Comparison of ENCODE assay signal across 8 cellular contexts in the genomic region with DNA sequence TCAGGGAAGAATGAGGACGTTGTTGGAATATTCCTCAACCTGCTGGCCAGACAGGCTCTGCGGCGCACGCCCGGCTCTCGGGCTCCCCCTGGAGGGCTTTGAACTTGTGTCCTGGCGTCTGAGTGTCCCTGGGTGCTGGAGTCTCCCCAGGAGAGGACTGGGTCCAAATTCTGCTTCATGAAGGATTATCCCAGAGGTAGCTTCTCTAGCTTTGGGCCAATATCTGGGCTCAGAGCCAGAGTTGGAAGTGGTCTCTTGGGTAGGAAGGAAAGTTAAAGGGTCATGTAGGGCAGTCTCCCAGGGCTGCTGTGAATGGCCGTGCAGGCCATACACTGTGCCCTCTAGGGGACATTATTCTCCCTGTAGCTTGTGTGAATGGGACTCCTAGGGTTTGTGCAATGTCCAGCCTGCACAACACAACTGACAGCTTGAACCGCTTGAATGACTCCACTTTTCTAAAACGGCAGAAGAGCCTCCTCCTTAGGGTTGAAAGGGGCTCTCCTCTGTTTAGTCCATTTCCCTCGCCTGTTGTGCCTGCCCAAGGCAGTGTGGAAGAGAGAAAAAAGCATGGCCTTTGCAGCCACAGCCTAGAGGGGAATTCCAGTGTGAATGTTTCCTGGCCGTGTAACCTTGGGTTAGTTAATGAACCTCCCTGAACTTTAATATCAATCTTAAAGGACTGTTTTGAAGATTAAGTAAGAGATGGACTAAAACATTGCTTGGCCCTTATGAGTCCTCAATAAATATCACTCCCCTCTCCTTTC.
DNase-seq lines count a peak whose midpoint lies in the region; ATAC-seq, FAIRE-seq and TF ChIP-seq lines count a peak whose summit lies in the region.

No MANE protein-coding gene starts in this region.

- CTCF ChIA-PET in activated CD8-positive, alpha-beta T cell treated with anti-CD3 and anti-CD28 coated beads, Interleukin-2, amount 10 ng/mL, durations not matched to agents 7 days and 5 days (lab: Charles Lee) = interaction anchor here (0.7 to 2.1 kb wide), 4 partner anchors 11 to 59 kb away, joined by 3 to 5 read pairs (median 3); no protein-coding TSS in a partner anchor
- CTCF ChIA-PET in endothelial cell of umbilical vein (lab: Charles Lee) = interaction anchor here (0.6 to 1.3 kb wide), 10 partner anchors 9 to 574 kb away, joined by 3 to 5 read pairs (median 3); no protein-coding TSS in a partner anchor

- no peaks in the 10 kb centered on the region for H3K36me3 ChIP-seq in endothelial cell of umbilical vein (ENCODE audit: control insufficient read depth in 2 of 2, extremely low read depth in 1 of 2, insufficient read depth in 2 of 2, low read length in 2 of 2)
- H3K36me3 ChIP-seq in mesendoderm (ENCODE audit: control insufficient read depth, insufficient read depth, low read length) = no peaks in the 10 kb centered on the region

- no peaks in the 10 kb centered on the region for H3K79me2 ChIP-seq in endothelial cell of umbilical vein (ENCODE audit: control insufficient read depth, insufficient read depth, low read length)
- H3K79me2 ChIP-seq in mesendoderm (ENCODE audit: control insufficient read depth, insufficient read depth, low read length) = no peaks in the 10 kb centered on the region

- no peak overlapping the region for H3K18ac ChIP-seq in mesendoderm (ENCODE audit: low read length)

- no peak overlapping the region for H3K4me3 Mint-ChIP-seq in activated CD8-positive, alpha-beta T cell treated with anti-CD3 and anti-CD28 coated beads, Interleukin-2, amount 10 ng/mL, durations not matched to agents 7 days and 5 days
- no peak overlapping the region for H3K4me3 Mint-ChIP-seq in stimulated activated effector memory CD8-positive, alpha-beta T cell treated with anti-CD3 and anti-CD28 coated beads, Interleukin-12 subunit alpha, Interleukin-12 subunit beta, amount 100 ng/mL, for 72 hours

- H4K20me1 ChIP-seq in endothelial cell of umbilical vein (replicated peaks; ENCODE audit: control insufficient read depth, extremely low read depth, insufficient read depth, low read length) = no peaks in the 10 kb centered on the region

- no peak for TF ChIP-seq POLR2A in endothelial cell of umbilical vein (IDR thresholded peaks at IDR 0.05; ENCODE audit: low read depth, low read length)

- H3K4me1 Mint-ChIP-seq in activated CD8-positive, alpha-beta T cell treated with anti-CD3 and anti-CD28 coated beads, Interleukin-2, amount 10 ng/mL, durations not matched to agents 7 days and 5 days (ENCODE audit: low read depth) = no peaks in the 10 kb centered on the region
- peaks cover 7% of the 10 kb centered on the region for H3K4me1 Mint-ChIP-seq in stimulated activated effector memory CD8-positive, alpha-beta T cell treated with anti-CD3 and anti-CD28 coated beads, Interleukin-12 subunit alpha, Interleukin-12 subunit beta, amount 100 ng/mL, for 72 hours

- H3K27me3 Mint-ChIP-seq in activated CD8-positive, alpha-beta T cell treated with anti-CD3 and anti-CD28 coated beads, Interleukin-2, amount 10 ng/mL, durations not matched to agents 7 days and 5 days (ENCODE audit: low read depth) = peaks cover 2% of the 10 kb centered on the region

- no peaks in the 10 kb centered on the region for H3K9me3 ChIP-seq in endothelial cell of umbilical vein (replicated peaks; ENCODE audit: control insufficient read depth, insufficient read depth, low read length)

- H3K4ac ChIP-seq in mesendoderm (ENCODE audit: low read depth, low read length) = no peak overlapping the region

- H3K56ac ChIP-seq in mesendoderm (ENCODE audit: low read length) = no peak overlapping the region

- FAIRE-seq in endothelial cell of umbilical vein (lab: Jason Lieb, UNC) = peak; percentile 62

- ATAC-seq in HG03159 (IDR thresholded peaks at IDR 0.05; ENCODE audit: unreplicated experiment) (peak; percentile 58), GM18861 (IDR thresholded peaks at IDR 0.05; ENCODE audit: unreplicated experiment) (no peak)
- ATAC-seq in activated CD8-positive, alpha-beta T cell treated with anti-CD3 and anti-CD28 coated beads, Interleukin-2, amount 10 ng/mL, durations not matched to agents 7 days and 5 days = peak; percentile 77
- ATAC-seq in stimulated activated effector memory CD8-positive, alpha-beta T cell treated with anti-CD3 and anti-CD28 coated beads, Interleukin-12 subunit alpha, Interleukin-12 subunit beta, amount 100 ng/mL, for 72 hours = peak; percentile 72

- no peak overlapping the region for H4K5ac ChIP-seq in mesendoderm (ENCODE audit: low read length)

- H3K27ac Mint-ChIP-seq in activated CD8-positive, alpha-beta T cell treated with anti-CD3 and anti-CD28 coated beads, Interleukin-2, amount 10 ng/mL, durations not matched to agents 7 days and 5 days = no peak overlapping the region
- H3K27ac Mint-ChIP-seq in stimulated activated effector memory CD8-positive, alpha-beta T cell treated with anti-CD3 and anti-CD28 coated beads, Interleukin-12 subunit alpha, Interleukin-12 subunit beta, amount 100 ng/mL, for 72 hours = no peak overlapping the region

- H2AK5ac ChIP-seq in mesendoderm (ENCODE audit: low read length) = no peak overlapping the region

- no peaks in the 10 kb centered on the region for H3K9me3 Mint-ChIP-seq in activated CD8-positive, alpha-beta T cell treated with anti-CD3 and anti-CD28 coated beads, Interleukin-2, amount 10 ng/mL, durations not matched to agents 7 days and 5 days (ENCODE audit: insufficient read depth)
- H3K9me3 Mint-ChIP-seq in stimulated activated effector memory CD8-positive, alpha-beta T cell treated with anti-CD3 and anti-CD28 coated beads, Interleukin-12 subunit alpha, Interleukin-12 subunit beta, amount 100 ng/mL, for 72 hours = no peaks in the 10 kb centered on the region

- H2BK120ac ChIP-seq in mesendoderm (ENCODE audit: low read depth, low read length) = no peak overlapping the region

- no peak overlapping the region for H4K8ac ChIP-seq in mesendoderm (ENCODE audit: low read depth, low read length)

- no peaks in the 10 kb centered on the region for H3K36me3 Mint-ChIP-seq in activated CD8-positive, alpha-beta T cell treated with anti-CD3 and anti-CD28 coated beads, Interleukin-2, amount 10 ng/mL, durations not matched to agents 7 days and 5 days (ENCODE audit: low read depth)
- H3K36me3 Mint-ChIP-seq in stimulated activated effector memory CD8-positive, alpha-beta T cell treated with anti-CD3 and anti-CD28 coated beads, Interleukin-12 subunit alpha, Interleukin-12 subunit beta, amount 100 ng/mL, for 72 hours = no peaks in the 10 kb centered on the region

- peak; percentile 88 to 90 for TF ChIP-seq CTCF in endothelial cell of umbilical vein (IDR thresholded peaks at IDR 0.05; ENCODE audit: extremely low read depth in 1 of 2, insufficient read depth in 1 of 2, low read depth in 1 of 2, low read length in 2 of 2)

- dilution Hi-C loops in endothelial cell of umbilical vein (cut with MboI; ENCODE audit: extremely low pct_ligation_motif_present, low sequenced_read_pairs) = no loop called here

- no peak overlapping the region for H2BK15ac ChIP-seq in mesendoderm (replicated peaks; ENCODE audit: low read depth)

- POLR2A ChIA-PET in activated CD8-positive, alpha-beta T cell treated with anti-CD3 and anti-CD28 coated beads, Interleukin-2, amount 10 ng/mL, durations not matched to agents 7 days and 5 days (lab: Charles Lee) = no interaction called here
- POLR2A ChIA-PET in endothelial cell of umbilical vein (lab: Charles Lee) = no interaction called here

- intact Hi-C loops in endothelial cell of umbilical vein (cut with micrococcal nuclease) = loop anchor here (1.0 kb wide), 1 partner anchor 53 kb away; no protein-coding TSS in a partner anchor

- no peak overlapping the region for H3K9ac ChIP-seq in endothelial cell of umbilical vein (replicated peaks; ENCODE audit: extremely low read depth, insufficient read depth, low read length)
- no peak overlapping the region for H3K9ac ChIP-seq in mesendoderm (ENCODE audit: low read length)

- no peak overlapping the region for H2BK5ac ChIP-seq in mesendoderm (ENCODE audit: low read length)

- WGBS in mesendoderm (ENCODE audit: extremely low coverage, insufficient coverage, low lambda C conversion rate) = no CpG with 5 or more reads among the region's 12 CpGs

- peaks cover 0 to 2% of the 10 kb centered on the region in 2 experiments for H3K27me3 ChIP-seq in endothelial cell of umbilical vein (ENCODE audit: control insufficient read depth in 2 of 2, insufficient read depth in 2 of 2, low read length in 2 of 2)
- H3K27me3 ChIP-seq in mesendoderm (ENCODE audit: insufficient read depth, low read length, poor library complexity) = no peaks in the 10 kb centered on the region

- H3K4me2 ChIP-seq in endothelial cell of umbilical vein (ENCODE audit: insufficient read depth, low read length) (no peak overlapping the region), mesendoderm (ENCODE audit: low read length) (no peak overlapping the region)

- no peaks in the 10 kb centered on the region for H3K9me1 ChIP-seq in endothelial cell of umbilical vein (replicated peaks; ENCODE audit: control insufficient read depth, extremely low read depth, insufficient read depth, low read length)

- H3K27ac ChIP-seq in endothelial cell of umbilical vein (ENCODE audit: insufficient read depth, low read depth, low read length) = no peak overlapping the region
- H3K27ac ChIP-seq in mesendoderm (ENCODE audit: low read depth, low read length) = no peak overlapping the region

- H3K4me3 ChIP-seq in endothelial cell of umbilical vein (replicated peaks in 1 of 3; ENCODE audit: insufficient read depth in 1 of 3, low read depth in 1 of 3, low read length in 3 of 3) = no peak overlapping the region
- no peak overlapping the region for H3K4me3 ChIP-seq in mesendoderm (ENCODE audit: low read length)

- BruUV-seq in endothelial cell of umbilical vein (replicated peaks; lab: Mats Ljungman, UMichigan) = no TSS peak

- H3K4me1 ChIP-seq in endothelial cell of umbilical vein (ENCODE audit: control insufficient read depth, extremely low read depth, insufficient read depth, low read length) (no peaks in the 10 kb centered on the region), mesendoderm (ENCODE audit: control insufficient read depth, low read depth, low read length) (no peaks in the 10 kb centered on the region)

- H2AFZ ChIP-seq in endothelial cell of umbilical vein (ENCODE audit: low read depth, low read length) = no peak overlapping the region

- H3K79me1 ChIP-seq in mesendoderm (ENCODE audit: low read length) = no peaks in the 10 kb centered on the region

- peak; percentile 65 for DNase-seq in Daoy (ENCODE audit: low read depth)
- DNase-seq in NCI-H82 (lab: John Stamatoyannopoulos, UW) = peak; percentile 85
- DNase-seq in activated CD8-positive, alpha-beta T cell treated with anti-CD3 and anti-CD28 coated beads, Interleukin-2, amount 10 ng/mL, durations not matched to agents 7 days and 5 days = peak; percentile 60
- peak; percentile 43 for DNase-seq in endothelial cell of umbilical vein (ENCODE audit: low read depth, low spot score)
- DNase-seq in mesendoderm = peak; percentile 77
- DNase-seq in stimulated activated effector memory CD8-positive, alpha-beta T cell treated with anti-CD3 and anti-CD28 coated beads, Interleukin-12 subunit alpha, Interleukin-12 subunit beta, amount 100 ng/mL, for 72 hours (ENCODE audit: low spot score in 2 of 2) = peak; percentile 53 to 73

- no peak overlapping the region for H3K23ac ChIP-seq in mesendoderm (ENCODE audit: low read length)

TF ChIP-seq in endothelial cell of umbilical vein, 7 proteins besides CTCF, POLR2A, EP300 and RAD21 (continues in another document):
- TF ChIP-seq JUN (IDR thresholded peaks at IDR 0.05; ENCODE audit: borderline replicate concordance, insufficient read depth, insufficient read length, low read depth) = no peak
